In the genomic region with DNA sequence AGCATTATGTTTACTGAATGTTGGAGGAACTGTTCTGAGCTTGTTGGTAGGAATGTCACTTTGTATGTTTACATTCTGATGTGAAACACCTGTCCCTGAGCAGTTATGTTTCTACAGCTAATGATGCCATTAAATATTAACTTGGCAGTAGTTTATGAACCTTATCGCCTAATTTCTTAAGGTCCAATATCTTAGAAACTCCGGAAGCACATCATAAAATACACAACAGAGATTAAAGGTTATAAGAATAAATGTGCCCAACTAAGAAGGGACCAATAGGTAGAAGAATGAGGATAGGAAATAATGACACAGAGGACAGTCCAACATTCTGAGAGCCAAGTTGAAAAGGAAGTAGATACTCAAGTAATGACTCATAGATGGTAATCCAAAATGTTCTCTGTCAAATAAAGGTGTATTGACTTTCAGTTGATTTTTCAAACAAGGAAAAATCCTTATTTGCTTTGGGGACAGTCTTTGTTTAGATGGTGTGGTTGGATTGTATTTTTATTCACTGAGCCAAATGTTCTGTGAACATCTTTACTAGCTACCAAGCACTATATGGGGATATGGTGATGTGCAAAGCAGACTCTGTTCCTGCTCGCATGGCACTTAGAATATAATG, we compare ENCODE assay signal across 8 cellular contexts. TPM values are rescaled to one million over a fixed set of nuclear protein-coding genes. Genes with fewer than 3 reads are reported as not detected.
DNase-seq lines count a peak whose midpoint lies in the region; ATAC-seq and TF ChIP-seq lines count a peak whose summit lies in the region.

No MANE protein-coding gene starts in this region.

- H3K4ac ChIP-seq in mesenchymal stem cell (ENCODE audit: low read depth in 1 of 2, low read length in 2 of 2), result no peak overlapping the region

- H3K4me1 Mint-ChIP-seq in activated naive CD8-positive, alpha-beta T cell (ENCODE audit: low read depth), result peaks cover 51% of the 10 kb centered on the region

- no peak overlapping the region for H4K8ac ChIP-seq in mesenchymal stem cell (ENCODE audit: low read length)

- ATAC-seq in GM18873 (IDR thresholded peaks at IDR 0.05; ENCODE audit: low FRiP score, unreplicated experiment) (peak; percentile 69), HG03045 (IDR thresholded peaks at IDR 0.05; ENCODE audit: unreplicated experiment) (no peak)

- H3K36me3 ChIP-seq in ACC112 (ENCODE audit: insufficient read depth, low read length) (no peaks in the 10 kb centered on the region), mesenchymal stem cell (ENCODE audit: control insufficient read depth in 1 of 2, insufficient read depth in 2 of 2, low read depth in 1 of 2, low read length in 2 of 2) (peaks cover 7 to 8% of the 10 kb centered on the region in 2 experiments), esophagus squamous epithelium (peaks cover 0 to 25% (median 0%) of the 10 kb centered on the region in 3 donors)

- DNase-seq in HT-29 (ENCODE audit: low spot score), result peak; percentile 92
- DNase-seq in mesenchymal stem cell, result peak; percentile 57
- DNase-seq in NCI-H128 (lab: John Stamatoyannopoulos, UW; ENCODE audit: unreplicated experiment), result no peak
- DNase-seq in esophagus squamous epithelium (lab: John Stamatoyannopoulos, UW), result no peak

- no CpG with 5 or more reads among the region's 3 CpGs for WGBS in mesenchymal stem cell
- 36 to 37% methylated on average over 3 of the region's 3 CpGs for WGBS in esophagus squamous epithelium, 2 donors

- H3K4me2 ChIP-seq in mesenchymal stem cell (ENCODE audit: low read length, poor library complexity, severe bottlenecking), result no peak overlapping the region

- H3K36me3 Mint-ChIP-seq in activated naive CD8-positive, alpha-beta T cell, result peaks cover 9% of the 10 kb centered on the region

- H3K9me3 ChIP-seq in mesenchymal stem cell (ENCODE audit: control insufficient read depth, low read length) (no peaks in the 10 kb centered on the region), esophagus squamous epithelium (no peaks in the 10 kb centered on the region)

- no peak overlapping the region for H3K18ac ChIP-seq in mesenchymal stem cell (ENCODE audit: low read depth in 1 of 2, low read length in 2 of 2)

- no peak for TF ChIP-seq CTCF in esophagus squamous epithelium (IDR thresholded peaks at IDR 0.05)

- no peaks in the 10 kb centered on the region for H3K9me3 Mint-ChIP-seq in activated naive CD8-positive, alpha-beta T cell (ENCODE audit: low read depth)

- H3K9ac ChIP-seq in mesenchymal stem cell (ENCODE audit: low read length), result no peak overlapping the region

- no peak overlapping the region for H2BK12ac ChIP-seq in mesenchymal stem cell (ENCODE audit: low read length in 2 of 2)

- H3K4me1 ChIP-seq in ACC112 (ENCODE audit: control insufficient read depth, insufficient read depth, low read length, unreplicated experiment) (peaks cover 18% of the 10 kb centered on the region), mesenchymal stem cell (ENCODE audit: control insufficient read depth, insufficient read depth, low read depth, low read length) (no peaks in the 10 kb centered on the region), esophagus squamous epithelium (peaks cover 7 to 30% (median 10%) of the 10 kb centered on the region in 3 donors)

- no peak overlapping the region for H3K4me3 ChIP-seq in ACC112 (ENCODE audit: low read depth, low read length)
- no peak overlapping the region for H3K4me3 ChIP-seq in mesenchymal stem cell (ENCODE audit: insufficient read depth in 1 of 2, low read depth in 1 of 2, low read length in 2 of 2)
- no peak overlapping the region for H3K4me3 ChIP-seq in esophagus squamous epithelium

- H3K23ac ChIP-seq in mesenchymal stem cell (ENCODE audit: low read length in 2 of 2), result no peak overlapping the region

- no peak overlapping the region for H3K14ac ChIP-seq in mesenchymal stem cell (ENCODE audit: low read length in 2 of 2)

- H2BK5ac ChIP-seq in mesenchymal stem cell (ENCODE audit: low read depth, low read length, poor library complexity, severe bottlenecking), result no peak overlapping the region

- H2AK5ac ChIP-seq in mesenchymal stem cell (ENCODE audit: low read length, severe bottlenecking), result no peak overlapping the region

- H3K27me3 ChIP-seq in ACC112 (ENCODE audit: insufficient read depth, low read length) (no peaks in the 10 kb centered on the region), mesenchymal stem cell (ENCODE audit: control insufficient read depth in 1 of 2, insufficient read depth in 1 of 2, low read length in 2 of 2) (no peaks in the 10 kb centered on the region), esophagus squamous epithelium (no peaks in the 10 kb centered on the region)

- peaks cover 75% of the 10 kb centered on the region for H3K79me2 ChIP-seq in ACC112 (ENCODE audit: control insufficient read depth, insufficient read depth, low read length, unreplicated experiment)

- H3K79me1 ChIP-seq in mesenchymal stem cell (replicated peaks; ENCODE audit: low read length, poor library complexity, severe bottlenecking), result peaks cover 7% of the 10 kb centered on the region

- H3K27ac ChIP-seq in ACC112 (ENCODE audit: low read depth, low read length), result peak overlapping the region; percentile 24
- H3K27ac ChIP-seq in mesenchymal stem cell (ENCODE audit: low read length, poor library complexity, severe bottlenecking), result no peak overlapping the region
- peak overlapping the region in 2 of 4 donors; percentile 34 to 68 for H3K27ac ChIP-seq in esophagus squamous epithelium

- peak overlapping the region; percentile 9 for H3K4me3 Mint-ChIP-seq in activated naive CD8-positive, alpha-beta T cell

- no peak overlapping the region for H4K91ac ChIP-seq in mesenchymal stem cell (ENCODE audit: low read length)

- H3K27me3 Mint-ChIP-seq in activated naive CD8-positive, alpha-beta T cell, result no peaks in the 10 kb centered on the region

- H2AFZ ChIP-seq in ACC112 (ENCODE audit: low read length, unreplicated experiment) (no peak overlapping the region), mesenchymal stem cell (ENCODE audit: low read depth, low read length) (no peak overlapping the region)

- TF ChIP-seq POLR2A in esophagus squamous epithelium (IDR thresholded peaks at IDR 0.05), result no peak

- intact Hi-C loops in esophagus squamous epithelium (cut with DNase I), result no loop called here

- no peak overlapping the region for H2BK120ac ChIP-seq in mesenchymal stem cell (ENCODE audit: low read depth, low read length)

- H2BK15ac ChIP-seq in mesenchymal stem cell (ENCODE audit: low read depth, poor library complexity, severe bottlenecking), result no peak overlapping the region

- H3K27ac Mint-ChIP-seq in activated naive CD8-positive, alpha-beta T cell, result peak overlapping the region; percentile 76

RNA-seq across cellular contexts. Expression of gene LCOR, which starts 31.9 kb away (rescaled TPM):
- 20.2 and 25.3 TPM in 2 replicates for total RNA-seq in HT-29 (2014; rRNA removed; shearing (Covaris generic))
- 8.9 TPM for polyA plus RNA-seq in mesenchymal stem cell (2013, experiment 1 of 2)
- polyA plus RNA-seq in mesenchymal stem cell (2013, experiment 2 of 2), result 9.6 TPM
- 100 to 1,000 TPM in 1 of 4 donors, 10 to 100 TPM in 3; 16.9 to 112 (median 30.4) TPM for total RNA-seq in esophagus squamous epithelium

Comparison
In these comparisons a context has a peak if more than half of its experiments do, and no peak if none do; other contexts are left out.
1. DNase-seq: peak in HT-29 (single experiment) and mesenchymal stem cell (single experiment); none in NCI-H128 (single experiment) and esophagus squamous epithelium (single experiment).